In the genomic region with DNA sequence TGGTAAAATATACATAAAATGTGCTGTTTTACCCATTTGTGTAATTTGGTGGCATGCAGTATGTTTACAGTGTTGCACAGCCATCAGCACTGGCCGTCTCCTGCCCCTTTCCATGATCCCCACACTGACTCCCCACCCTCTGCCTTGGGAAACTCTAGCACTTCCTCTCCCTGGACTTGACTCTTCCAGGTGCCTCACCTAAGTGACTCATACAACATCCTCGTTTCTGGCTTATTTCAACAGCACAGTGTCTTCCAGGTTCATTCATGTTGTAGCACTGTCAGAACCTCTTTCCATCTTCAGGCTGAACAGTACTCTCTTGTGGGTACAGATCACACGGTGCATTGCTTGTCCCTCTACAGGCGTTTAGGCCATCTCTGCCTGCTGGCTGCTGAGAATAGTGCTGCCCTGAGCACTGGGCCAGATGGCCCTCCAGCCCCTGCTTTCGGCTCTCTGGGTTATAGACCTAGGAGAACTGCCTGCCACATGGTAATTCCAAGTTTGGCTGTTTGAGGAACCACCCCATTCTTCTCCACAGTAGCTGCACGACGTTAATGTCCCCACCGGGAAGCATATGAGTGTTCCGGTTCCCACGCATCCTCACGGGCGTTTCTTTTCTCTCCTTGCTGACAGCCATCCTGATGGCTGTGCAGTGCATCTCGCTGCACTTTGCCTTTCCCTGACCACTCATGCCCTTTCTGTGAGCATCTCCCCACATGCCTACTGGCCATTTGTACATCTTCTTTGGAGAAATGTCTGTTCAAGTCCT, we compare ENCODE assay signal across 16 cellular contexts.
DNase-seq lines count a peak whose midpoint lies in the region; ATAC-seq and TF ChIP-seq lines count a peak whose summit lies in the region.
"Had no signal": no experiment of that assay in that cellular context is flagged by ENCODE, and none has a peak within 500 bp of the region (broad histone marks: within the 10 kb centered on the region; RNA-seq: fewer than 3 reads in every experiment).

No MANE protein-coding gene starts in this region.

- TF ChIP-seq CTCF in PC-9 (conservative IDR thresholded peaks at IDR 0.05) (no peak), chondrocyte (IDR thresholded peaks at IDR 0.05) (no peak), thoracic aorta (IDR thresholded peaks at IDR 0.05) (no peak)

- H4K20me1 ChIP-seq in PC-9 (ENCODE audit: insufficient read depth): no peaks in the 10 kb centered on the region; the same call in 1 of the 2 replicates

- H3K36me3 ChIP-seq in PC-9 (ENCODE audit: low read depth) (peaks cover 18% of the 10 kb centered on the region), thoracic aorta (no peaks in the 10 kb centered on the region)

- H3K9me3 Mint-ChIP-seq in chondrocyte (ENCODE audit: low read depth): no peaks in the 10 kb centered on the region
- no peaks in the 10 kb centered on the region for H3K9me3 Mint-ChIP-seq in activated CD4-positive, alpha-beta T cell treated with anti-CD3 and anti-CD28 coated beads, Interleukin-2, amount 10 ng/mL, durations not matched to agents 7 days and 5 days
- H3K9me3 Mint-ChIP-seq: activated T-cell treated with anti-CD3 and anti-CD28 coated beads, Interleukin-2, amount 50 U/mL, for 24 hours; neural crest cell had no signal

- CTCF ChIA-PET in PC-9 (lab: Charles Lee): no interaction called here
- CTCF ChIA-PET in activated CD4-positive, alpha-beta T cell treated with anti-CD3 and anti-CD28 coated beads, Interleukin-2, amount 10 ng/mL, durations not matched to agents 7 days and 5 days (lab: Charles Lee): no interaction called here

- H3K4me1 Mint-ChIP-seq in chondrocyte (ENCODE audit: low read depth): peaks cover 49% of the 10 kb centered on the region
- H3K4me1 Mint-ChIP-seq in activated CD4-positive, alpha-beta T cell treated with anti-CD3 and anti-CD28 coated beads, Interleukin-2, amount 10 ng/mL, durations not matched to agents 7 days and 5 days: no peaks in the 10 kb centered on the region

- H3F3A ChIP-seq in PC-9 (ENCODE audit: insufficient read depth, low read depth): peaks cover 31% of the 10 kb centered on the region; the same call in 1 of the 2 replicates

- no peaks in the 10 kb centered on the region for H3K9me2 ChIP-seq in PC-9 (ENCODE audit: insufficient read depth)

- peak; percentile 44 to 76 for DNase-seq in PC-9
- DNase-seq in chondrocyte (ENCODE audit: low spot score): no peak
- DNase-seq in left colon: no peak
- DNase-seq in thoracic aorta (ENCODE audit: low spot score): no peak
- no peak for DNase-seq in activated CD4-positive, CD25-positive, alpha-beta regulatory T cell (lab: John Stamatoyannopoulos, UW)
- no peak for DNase-seq in activated CD4-positive, alpha-beta T cell treated with anti-CD3 and anti-CD28 coated beads, Interleukin-2, amount 10 ng/mL, durations not matched to agents 7 days and 5 days
- DNase-seq: activated T-cell treated with anti-CD3 and anti-CD28 coated beads, Interleukin-2, amount 50 U/mL, for 24 hours; MV-4-11; NCI-H2029; NCI-H526; stimulated activated CD4-positive, alpha-beta T cell treated with anti-CD3 and anti-CD28 coated beads, Interleukin-1b, Interleukin-23, amount 100 ng/mL, for 48 hours had no signal

- no peaks in the 10 kb centered on the region for H3K27me3 Mint-ChIP-seq in chondrocyte (ENCODE audit: low read depth)
- H3K27me3 Mint-ChIP-seq in activated CD4-positive, alpha-beta T cell treated with anti-CD3 and anti-CD28 coated beads, Interleukin-2, amount 10 ng/mL, durations not matched to agents 7 days and 5 days: no peaks in the 10 kb centered on the region
- H3K27me3 Mint-ChIP-seq: activated naive CD8-positive, alpha-beta T cell; activated T-cell treated with anti-CD3 and anti-CD28 coated beads, Interleukin-2, amount 50 U/mL, for 24 hours had no signal

- peak; percentile 77 for ATAC-seq in left colon
- no peak for ATAC-seq in thoracic aorta (ENCODE audit: insufficient number of reproducible peaks, low FRiP score, low read depth)
- ATAC-seq in HG02642 (IDR thresholded peaks at IDR 0.05; ENCODE audit: poor library complexity, unreplicated experiment): no peak
- no peak for ATAC-seq in GM18502 (IDR thresholded peaks at IDR 0.05; ENCODE audit: poor library complexity, unreplicated experiment)
- ATAC-seq: right cardiac atrium had no signal

- H3K27me3 ChIP-seq in PC-9 (ENCODE audit: insufficient read depth, low read depth): no peaks in the 10 kb centered on the region
- no peaks in the 10 kb centered on the region for H3K27me3 ChIP-seq in thoracic aorta (replicated peaks; ENCODE audit: insufficient read depth)

- peak overlapping the region; percentile 39 for H3K4me2 ChIP-seq in PC-9

- peaks cover 17% of the 10 kb centered on the region for H3K36me3 Mint-ChIP-seq in chondrocyte (ENCODE audit: low read depth)
- H3K36me3 Mint-ChIP-seq in activated CD4-positive, alpha-beta T cell treated with anti-CD3 and anti-CD28 coated beads, Interleukin-2, amount 10 ng/mL, durations not matched to agents 7 days and 5 days (ENCODE audit: low read depth): no peaks in the 10 kb centered on the region

- H3K27ac Mint-ChIP-seq in chondrocyte (ENCODE audit: unreplicated experiment): peak overlapping the region; percentile 62
- no peak overlapping the region for H3K27ac Mint-ChIP-seq in activated CD4-positive, alpha-beta T cell treated with anti-CD3 and anti-CD28 coated beads, Interleukin-2, amount 10 ng/mL, durations not matched to agents 7 days and 5 days
- H3K27ac Mint-ChIP-seq: activated naive CD8-positive, alpha-beta T cell; activated T-cell treated with anti-CD3 and anti-CD28 coated beads, Interleukin-2, amount 50 U/mL, for 24 hours had no signal

- no peak overlapping the region for H2AFZ ChIP-seq in PC-9

- no peak overlapping the region for H3K4me3 Mint-ChIP-seq in chondrocyte (ENCODE audit: unreplicated experiment)
- H3K4me3 Mint-ChIP-seq in activated CD4-positive, alpha-beta T cell treated with anti-CD3 and anti-CD28 coated beads, Interleukin-2, amount 10 ng/mL, durations not matched to agents 7 days and 5 days: no peak overlapping the region
- H3K4me3 Mint-ChIP-seq: activated naive CD8-positive, alpha-beta T cell; activated T-cell treated with anti-CD3 and anti-CD28 coated beads, Interleukin-2, amount 50 U/mL, for 24 hours; neural crest cell had no signal

- intact Hi-C loops in PC-9 (cut with micrococcal nuclease; ENCODE audit: unreplicated experiment): loop anchor here (1.0 kb wide), 1 partner anchor 13 kb away; no protein-coding TSS in a partner anchor
- intact Hi-C loops in left colon (cut with DNase I, micrococcal nuclease): no loop called here

- BruUV-seq in PC-9 (replicated peaks; lab: Mats Ljungman, UMichigan): no TSS peak

- POLR2A ChIA-PET in PC-9 (lab: Charles Lee; ENCODE audit: unreplicated experiment): interaction anchor here (0.7 kb wide), 1 partner anchor 343 kb away, joined by 3 read pairs; no protein-coding TSS in a partner anchor
- POLR2A ChIA-PET in activated CD4-positive, alpha-beta T cell treated with anti-CD3 and anti-CD28 coated beads, Interleukin-2, amount 10 ng/mL, durations not matched to agents 7 days and 5 days (lab: Charles Lee): no interaction called here

- H3K4me3 ChIP-seq in PC-9 (no peak overlapping the region), thoracic aorta (no peak overlapping the region)

- H3K27ac ChIP-seq in PC-9 (peak overlapping the region; percentile 72), thoracic aorta (peak overlapping the region; percentile 74 to 77)

- H3K79me2 ChIP-seq in PC-9 (ENCODE audit: low read depth): no peaks in the 10 kb centered on the region

- peaks cover 16% of the 10 kb centered on the region for H3K4me1 ChIP-seq in PC-9 (replicated peaks; ENCODE audit: insufficient read depth)
- H3K4me1 ChIP-seq in thoracic aorta (ENCODE audit: control insufficient read depth in 1 of 2, low read depth in 2 of 2): peaks cover 35 to 100% of the 10 kb centered on the region in 2 donors

- H3K9me3 ChIP-seq in PC-9 (ENCODE audit: insufficient read depth, low read depth) (no peaks in the 10 kb centered on the region), thoracic aorta (no peaks in the 10 kb centered on the region)

Comparison
In these comparisons a context has a peak if more than half of its experiments do, and no peak if none do; other contexts are left out.
1. DNase-seq: peak in PC-9 (2 of 2); none in chondrocyte (single experiment), left colon (0 of 2), thoracic aorta (single experiment), activated CD4-positive, CD25-positive, alpha-beta regulatory T cell (0 of 4) and activated CD4-positive, alpha-beta T cell treated with anti-CD3 and anti-CD28 coated beads, Interleukin-2, amount 10 ng/mL, durations not matched to agents 7 days and 5 days (single experiment).